Comparison of ENCODE assay signal across 1 cellular context in the genomic region with DNA sequence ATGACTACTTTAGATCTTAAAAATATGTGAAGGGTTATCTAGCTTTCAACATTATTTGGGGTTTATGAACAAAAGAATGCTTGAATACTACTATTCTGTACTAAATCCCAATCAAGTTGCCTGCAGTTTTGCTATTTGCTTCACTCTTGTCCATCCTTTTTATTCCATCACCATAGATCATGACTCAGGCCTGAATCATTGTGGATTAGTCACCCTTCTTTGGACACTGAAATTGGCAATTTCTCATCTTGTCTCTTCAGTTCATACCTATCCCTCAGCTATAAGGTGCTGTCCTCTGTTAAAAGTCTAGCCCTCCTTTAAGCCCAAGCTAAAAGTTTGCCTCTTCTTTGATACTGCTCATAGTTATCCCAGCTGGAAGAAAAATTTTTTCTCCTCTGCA.
TF ChIP-seq lines count a peak whose summit lies in the region.

No MANE protein-coding gene starts in this region.

TF ChIP-seq in SK-N-SH, 30 proteins besides CTCF, POLR2A, EP300 and RAD21 (continued from another document):
- no peak for TF ChIP-seq RCOR1 (IDR thresholded peaks at IDR 0.05; ENCODE audit: low read length)
